ENCODE assay signal across 15 cellular contexts in genomic region chr11:330694-331314, GRCh38. TPM values are rescaled to one million over a fixed set of nuclear protein-coding genes. Genes with fewer than 3 reads are reported as not detected.
DNase-seq lines count a peak whose midpoint lies in the region; ATAC-seq and TF ChIP-seq lines count a peak whose summit lies in the region.
"Had no signal": no experiment of that assay in that cellular context is flagged by ENCODE, and none has a peak within 500 bp of the region (broad histone marks: within the 10 kb centered on the region; RNA-seq: fewer than 3 reads in every experiment).

No MANE protein-coding gene starts in this region.

- H3K4me1 ChIP-seq in neural progenitor cell (peaks cover 26% of the 10 kb centered on the region), BE2C (no peaks in the 10 kb centered on the region)

- no peaks in the 10 kb centered on the region for H3K79me2 ChIP-seq in neural progenitor cell (ENCODE audit: low read depth)

- no peaks in the 10 kb centered on the region for H3K36me3 Mint-ChIP-seq in IgD-negative memory B cell
- peaks cover 11% of the 10 kb centered on the region for H3K36me3 Mint-ChIP-seq in activated naive CD8-positive, alpha-beta T cell treated with anti-CD3 and anti-CD28 coated beads for 36 hours
- peaks cover 4% of the 10 kb centered on the region for H3K36me3 Mint-ChIP-seq in neural progenitor cell

- H2AFZ ChIP-seq in neural progenitor cell (replicated peaks) = no peak overlapping the region

- peaks cover 23% of the 10 kb centered on the region for H3F3A ChIP-seq in neural progenitor cell (ENCODE audit: low read depth)

- H3K27me3 ChIP-seq in neural progenitor cell (no peaks in the 10 kb centered on the region), BE2C (no peaks in the 10 kb centered on the region)

- H3K4me3 ChIP-seq in neural progenitor cell (no peak overlapping the region), BE2C (ENCODE audit: low read depth, low read length) (no peak overlapping the region)

- no peak for ATAC-seq in GM18511 (IDR thresholded peaks at IDR 0.05; ENCODE audit: unreplicated experiment)

- H3K4me1 Mint-ChIP-seq in IgD-negative memory B cell (peaks cover 24 to 37% (median 25%) of the 10 kb centered on the region in 3 donors), neural progenitor cell (peaks cover 58% of the 10 kb centered on the region)
- peaks cover 63% of the 10 kb centered on the region for H3K4me1 Mint-ChIP-seq in activated naive CD8-positive, alpha-beta T cell treated with anti-CD3 and anti-CD28 coated beads for 36 hours

- H3K4me3 Mint-ChIP-seq in IgD-negative memory B cell (peak overlapping the region in 3 of 4 donors; percentile 48 to 92 (median 87)), neural progenitor cell (no peak overlapping the region)
- H3K4me3 Mint-ChIP-seq in activated naive CD8-positive, alpha-beta T cell treated with anti-CD3 and anti-CD28 coated beads for 36 hours = peak overlapping the region; percentile 42

- DNase-seq in GF-D8 (lab: John Stamatoyannopoulos, UW) (peak; percentile 41), neural progenitor cell (ENCODE audit: low spot score) (no peak), BE2C (no peak), SIG-M5 treated with dmso at 0.1 percent for 504 hours (lab: John Stamatoyannopoulos, UW; ENCODE audit: unreplicated experiment) (no peak), foreskin melanocyte (no peak)
- peak; percentile 60 for DNase-seq in activated naive CD8-positive, alpha-beta T cell treated with anti-CD3 and anti-CD28 coated beads for 36 hours
- DNase-seq: Calu3, erythroblast, NCI-H1436 treated with DMSO at 0.1 percent for 48 hours, SW 1271 had no signal

- no peaks in the 10 kb centered on the region for H4K20me1 ChIP-seq in neural progenitor cell (ENCODE audit: low read depth)

- H3K27ac Mint-ChIP-seq in IgD-negative memory B cell (peak overlapping the region; percentile 21 to 98 (median 93)), neural progenitor cell (peak overlapping the region; percentile 78)
- H3K27ac Mint-ChIP-seq in activated naive CD8-positive, alpha-beta T cell treated with anti-CD3 and anti-CD28 coated beads for 36 hours = peak overlapping the region; percentile 69

- no peak overlapping the region for H3K27ac ChIP-seq in neural progenitor cell
- H3K27ac ChIP-seq: HL-60 had no signal

- H3K36me3 ChIP-seq in neural progenitor cell = no peaks in the 10 kb centered on the region
- no peaks in the 10 kb centered on the region for H3K36me3 ChIP-seq in BE2C

- H3K27me3 Mint-ChIP-seq in IgD-negative memory B cell = no peaks in the 10 kb centered on the region
- peaks cover 4% of the 10 kb centered on the region for H3K27me3 Mint-ChIP-seq in activated naive CD8-positive, alpha-beta T cell treated with anti-CD3 and anti-CD28 coated beads for 36 hours
- peaks cover 11% of the 10 kb centered on the region for H3K27me3 Mint-ChIP-seq in neural progenitor cell (ENCODE audit: insufficient read depth, low read depth)

- no peaks in the 10 kb centered on the region for H3K9me3 Mint-ChIP-seq in IgD-negative memory B cell
- H3K9me3 Mint-ChIP-seq in activated naive CD8-positive, alpha-beta T cell treated with anti-CD3 and anti-CD28 coated beads for 36 hours = peaks cover 8% of the 10 kb centered on the region
- peaks cover 25% of the 10 kb centered on the region for H3K9me3 Mint-ChIP-seq in neural progenitor cell

- TF ChIP-seq CTCF in neural progenitor cell (IDR thresholded peaks at IDR 0.05) (no peak), BE2C (IDR thresholded peaks at IDR 0.05; ENCODE audit: low read depth, low read length) (no peak)

- H3K9me3 ChIP-seq in neural progenitor cell (ENCODE audit: low read depth) = no peaks in the 10 kb centered on the region
- no peaks in the 10 kb centered on the region for H3K9me3 ChIP-seq in BE2C

- no peak overlapping the region for H3K9ac ChIP-seq in neural progenitor cell

- no peak overlapping the region for H3K4me2 ChIP-seq in neural progenitor cell

RNA-seq across cellular contexts. Expression of gene IFITM3, which starts 10.1 kb away (rescaled TPM):
- 1.4 TPM for polyA plus RNA-seq in IgD-negative memory B cell
- 10 to 100 TPM; 93.0 to 96.1 TPM for total RNA-seq in activated naive CD8-positive, alpha-beta T cell treated with anti-CD3 and anti-CD28 coated beads for 36 hours
- 19.8 and 61.7 TPM in 2 replicates for total RNA-seq in neural progenitor cell (ENCODE audit: low replicate concordance)
- 2.7 TPM for polyA plus RNA-seq in BE2C (2012; ENCODE audit: insufficient read depth, insufficient read length, low read depth)

RNA-seq across cellular contexts. Expression of gene IFITM1, which starts 17.0 kb away (rescaled TPM):
- 233 TPM for polyA plus RNA-seq in IgD-negative memory B cell
- total RNA-seq in activated naive CD8-positive, alpha-beta T cell treated with anti-CD3 and anti-CD28 coated beads for 36 hours = 100 to 1,000 TPM; 345 to 356 TPM
- 13.3 and 48.6 TPM in 2 replicates for total RNA-seq in neural progenitor cell (ENCODE audit: low replicate concordance)
- polyA plus RNA-seq in BE2C (2012; ENCODE audit: insufficient read depth, insufficient read length, low read depth) = not detected

RNA-seq across cellular contexts. Expression of gene IFITM2, which starts 23.2 kb away (rescaled TPM):
- polyA plus RNA-seq in IgD-negative memory B cell = 1,305 TPM
- 100 to 1,000 TPM; 474 to 496 TPM for total RNA-seq in activated naive CD8-positive, alpha-beta T cell treated with anti-CD3 and anti-CD28 coated beads for 36 hours
- 10.5 and 63.9 TPM in 2 replicates for total RNA-seq in neural progenitor cell (ENCODE audit: low replicate concordance)
- 5.4 TPM for polyA plus RNA-seq in BE2C (2012; ENCODE audit: insufficient read depth, insufficient read length, low read depth)

RNA-seq across cellular contexts. Expression of gene IFITM5, which starts 31.5 kb away (rescaled TPM):
- not detected for polyA plus RNA-seq in IgD-negative memory B cell
- total RNA-seq in activated naive CD8-positive, alpha-beta T cell treated with anti-CD3 and anti-CD28 coated beads for 36 hours = not detected
- total RNA-seq in neural progenitor cell (ENCODE audit: low replicate concordance) = not detected in 2 replicates
- polyA plus RNA-seq in BE2C (2012; ENCODE audit: insufficient read depth, insufficient read length, low read depth) = not detected
- total RNA-seq: activated CD8-positive, alpha-beta memory T cell treated with anti-CD3 and anti-CD28 coated beads for 36 hours; Calu3; skeletal muscle tissue had no signal

RNA-seq across cellular contexts. Expression of gene B4GALNT4, which starts 38.5 kb away (rescaled TPM):
- polyA plus RNA-seq in IgD-negative memory B cell = not detected
- 1 to 10 TPM; 1.1 to 1.9 TPM for total RNA-seq in activated naive CD8-positive, alpha-beta T cell treated with anti-CD3 and anti-CD28 coated beads for 36 hours
- 16.4 and 110 TPM in 2 replicates for total RNA-seq in neural progenitor cell (ENCODE audit: low replicate concordance)
- 29.4 TPM for polyA plus RNA-seq in BE2C (2012; ENCODE audit: insufficient read depth, insufficient read length, low read depth)

Comparison
In these comparisons a context has a peak if more than half of its experiments do, and no peak if none do; other contexts are left out.
1. DNase-seq: peak in GF-D8 (single experiment) and activated naive CD8-positive, alpha-beta T cell treated with anti-CD3 and anti-CD28 coated beads for 36 hours (single experiment); none in neural progenitor cell (single experiment), BE2C (single experiment), SIG-M5 treated with dmso at 0.1 percent for 504 hours (single experiment) and foreskin melanocyte (single experiment).
2. Peak in every context shown above with its lines, with median percentiles within 50 percentile points of each other: H3K27ac Mint-ChIP-seq.